In the genomic region with DNA sequence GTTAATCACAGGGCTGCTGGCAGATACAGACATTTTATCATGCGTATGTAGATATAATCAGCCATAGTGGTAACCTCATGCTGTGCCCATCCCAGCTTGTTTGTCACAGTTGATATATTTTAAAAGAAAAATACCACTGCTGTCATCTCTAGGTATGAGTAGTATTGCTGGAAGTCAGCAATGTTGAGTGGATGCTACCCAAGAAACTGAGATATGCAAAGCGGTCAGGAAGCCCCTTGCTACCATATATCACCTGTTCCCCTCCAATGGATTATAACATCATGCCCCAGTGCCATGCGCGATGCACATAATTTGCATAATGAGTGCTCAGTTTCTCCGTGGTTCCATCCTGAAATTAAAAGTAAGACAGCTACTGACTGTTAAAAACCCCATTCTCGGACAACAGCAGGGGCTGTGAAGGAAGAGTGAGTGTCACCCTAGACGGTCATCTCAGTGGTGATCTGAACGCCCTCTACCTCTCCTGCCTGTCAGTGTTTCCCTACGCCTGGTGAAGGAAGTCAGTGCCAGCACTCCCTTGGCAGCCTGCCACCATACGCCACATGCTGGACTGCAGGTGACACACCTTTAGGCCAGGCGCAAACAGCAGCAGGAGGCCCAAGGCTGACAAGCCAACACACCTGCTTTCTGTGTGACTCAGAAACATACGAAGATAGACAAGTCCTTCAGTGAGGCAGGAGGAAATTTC, we compare ENCODE assay signal across 8 cellular contexts. TPM values are rescaled to one million over a fixed set of nuclear protein-coding genes. Genes with fewer than 3 reads are reported as not detected.
DNase-seq lines count a peak whose midpoint lies in the region; ATAC-seq and TF ChIP-seq lines count a peak whose summit lies in the region.

No MANE protein-coding gene starts in this region.

- no peaks in the 10 kb centered on the region for H3K27me3 Mint-ChIP-seq in mesothelial cell of epicardium (ENCODE audit: low read depth)

- peaks cover 5% of the 10 kb centered on the region for H3K9me3 Mint-ChIP-seq in mesothelial cell of epicardium

- ATAC-seq in GM19463 (IDR thresholded peaks at IDR 0.05; ENCODE audit: unreplicated experiment) (peak; percentile 66), HG03469 (IDR thresholded peaks at IDR 0.05; ENCODE audit: unreplicated experiment) (peak; percentile 45)

- peaks cover 30% of the 10 kb centered on the region for H3K36me3 Mint-ChIP-seq in mesothelial cell of epicardium

- no peak overlapping the region for H3K27ac Mint-ChIP-seq in mesothelial cell of epicardium

- H3K4me3 Mint-ChIP-seq in mesothelial cell of epicardium = no peak overlapping the region

- DNase-seq in DMS53 (lab: John Stamatoyannopoulos, UW) = peak; percentile 98
- peak; percentile 93 for DNase-seq in SW480 (ENCODE audit: low spot score)
- peak; percentile 10 for DNase-seq in effector CD8-positive, alpha-beta T cell (lab: John Stamatoyannopoulos, UW)
- peak; percentile 41 for DNase-seq in stimulated activated naive CD4-positive, alpha-beta T cell treated with Interleukin-2 at 50 U/mL for 16 hours (lab: John Stamatoyannopoulos, UW)
- DNase-seq in mesothelial cell of epicardium (ENCODE audit: low spot score in 2 of 2, unreplicated experiment in 2 of 2) = no peak
- no peak for DNase-seq in RKO (ENCODE audit: low spot score)

- peaks cover 22% of the 10 kb centered on the region for H3K4me1 Mint-ChIP-seq in mesothelial cell of epicardium

- TF ChIP-seq CTCF in mesothelial cell of epicardium (IDR thresholded peaks at IDR 0.05; ENCODE audit: unreplicated experiment) = no peak

RNA-seq across cellular contexts. Expression of a gene that starts 2.7 kb away (rescaled TPM):
- 17.2 to 19.2 TPM (median 19.1 TPM) in 3 replicates for total RNA-seq in mesothelial cell of epicardium

RNA-seq across cellular contexts. Expression of a gene that starts 39.2 kb away (rescaled TPM):
- 19.4 to 20.7 TPM (median 20.3 TPM) in 3 replicates for total RNA-seq in mesothelial cell of epicardium

RNA-seq across cellular contexts. Expression of a gene that starts 55.9 kb away (rescaled TPM):
- total RNA-seq in mesothelial cell of epicardium = 24.8 to 28.7 TPM (median 27.0 TPM) in 3 replicates

Comparison
In these comparisons a context has a peak if more than half of its experiments do, and no peak if none do; other contexts are left out.
1. DNase-seq: peak in DMS53 (single experiment), SW480 (single experiment), effector CD8-positive, alpha-beta T cell (single experiment) and stimulated activated naive CD4-positive, alpha-beta T cell treated with Interleukin-2 at 50 U/mL for 16 hours (single experiment); none in mesothelial cell of epicardium (0 of 2) and RKO (single experiment).